ENCODE assay signal across 1 cellular context in genomic region chr17:50087246-50087911, GRCh38.
TF ChIP-seq lines count a peak whose summit lies in the region.

No MANE protein-coding gene starts in this region.

TF ChIP-seq in HepG2, 621 proteins besides CTCF, POLR2A, EP300 and RAD21 (continued from another document and continues in another):
- TF ChIP-seq, protein P1, sequence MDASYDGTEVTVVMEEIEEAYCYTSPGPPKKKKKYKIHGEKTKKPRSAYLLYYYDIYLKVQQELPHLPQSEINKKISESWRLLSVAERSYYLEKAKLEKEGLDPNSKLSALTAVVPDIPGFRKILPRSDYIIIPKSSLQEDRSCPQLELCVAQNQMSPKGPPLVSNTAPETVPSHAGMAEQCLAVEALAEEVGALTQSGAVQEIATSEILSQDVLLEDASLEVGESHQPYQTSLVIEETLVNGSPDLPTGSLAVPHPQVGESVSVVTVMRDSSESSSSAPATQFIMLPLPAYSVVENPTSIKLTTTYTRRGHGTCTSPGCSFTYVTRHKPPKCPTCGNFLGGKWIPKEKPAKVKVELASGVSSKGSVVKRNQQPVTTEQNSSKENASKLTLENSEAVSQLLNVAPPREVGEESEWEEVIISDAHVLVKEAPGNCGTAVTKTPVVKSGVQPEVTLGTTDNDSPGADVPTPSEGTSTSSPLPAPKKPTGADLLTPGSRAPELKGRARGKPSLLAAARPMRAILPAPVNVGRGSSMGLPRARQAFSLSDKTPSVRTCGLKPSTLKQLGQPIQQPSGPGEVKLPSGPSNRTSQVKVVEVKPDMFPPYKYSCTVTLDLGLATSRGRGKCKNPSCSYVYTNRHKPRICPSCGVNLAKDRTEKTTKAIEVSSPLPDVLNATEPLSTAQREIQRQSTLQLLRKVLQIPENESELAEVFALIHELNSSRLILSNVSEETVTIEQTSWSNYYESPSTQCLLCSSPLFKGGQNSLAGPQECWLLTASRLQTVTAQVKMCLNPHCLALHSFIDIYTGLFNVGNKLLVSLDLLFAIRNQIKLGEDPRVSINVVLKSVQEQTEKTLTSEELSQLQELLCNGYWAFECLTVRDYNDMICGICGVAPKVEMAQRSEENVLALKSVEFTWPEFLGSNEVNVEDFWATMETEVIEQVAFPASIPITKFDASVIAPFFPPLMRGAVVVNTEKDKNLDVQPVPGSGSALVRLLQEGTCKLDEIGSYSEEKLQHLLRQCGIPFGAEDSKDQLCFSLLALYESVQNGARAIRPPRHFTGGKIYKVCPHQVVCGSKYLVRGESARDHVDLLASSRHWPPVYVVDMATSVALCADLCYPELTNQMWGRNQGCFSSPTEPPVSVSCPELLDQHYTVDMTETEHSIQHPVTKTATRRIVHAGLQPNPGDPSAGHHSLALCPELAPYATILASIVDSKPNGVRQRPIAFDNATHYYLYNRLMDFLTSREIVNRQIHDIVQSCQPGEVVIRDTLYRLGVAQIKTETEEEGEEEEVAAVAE (CRISPR knock-in tag; IDR thresholded peaks at IDR 0.05; ENCODE audit: borderline replicate concordance), result peak; percentile 51; the same call in 1 of the 2 replicates
- TF ChIP-seq GATAD1 (CRISPR knock-in tag; IDR thresholded peaks at IDR 0.05), result 0 out of 2 replicates have a peak, but pooled peaks have one; percentile 38
- peak; percentile 32; the same call in 1 of the 2 replicates for TF ChIP-seq RFXAP (CRISPR knock-in tag; IDR thresholded peaks at IDR 0.05; ENCODE audit: borderline replicate concordance)
- TF ChIP-seq, protein P2, sequence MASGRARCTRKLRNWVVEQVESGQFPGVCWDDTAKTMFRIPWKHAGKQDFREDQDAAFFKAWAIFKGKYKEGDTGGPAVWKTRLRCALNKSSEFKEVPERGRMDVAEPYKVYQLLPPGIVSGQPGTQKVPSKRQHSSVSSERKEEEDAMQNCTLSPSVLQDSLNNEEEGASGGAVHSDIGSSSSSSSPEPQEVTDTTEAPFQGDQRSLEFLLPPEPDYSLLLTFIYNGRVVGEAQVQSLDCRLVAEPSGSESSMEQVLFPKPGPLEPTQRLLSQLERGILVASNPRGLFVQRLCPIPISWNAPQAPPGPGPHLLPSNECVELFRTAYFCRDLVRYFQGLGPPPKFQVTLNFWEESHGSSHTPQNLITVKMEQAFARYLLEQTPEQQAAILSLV (CRISPR knock-in tag; IDR thresholded peaks at IDR 0.05; ENCODE audit: borderline replicate concordance), result peak; percentile 65; the same call in 1 of the 2 replicates
- TF ChIP-seq KDM2A (CRISPR knock-in tag; IDR thresholded peaks at IDR 0.05; ENCODE audit: borderline replicate concordance, low read depth), result peak; percentile 58; the same call in 1 of the 2 replicates
- TF ChIP-seq ERF (CRISPR knock-in tag; IDR thresholded peaks at IDR 0.05), result peak; percentile 52; the same call in 1 of the 2 replicates
- peak; percentile 61 for TF ChIP-seq ZNF883 (CRISPR knock-in tag; IDR thresholded peaks at IDR 0.05; ENCODE audit: not compliant biosample characterization)
- 0 out of 2 replicates have a peak, but pooled peaks have one; percentile 49 for TF ChIP-seq CHD4 (IDR thresholded peaks at IDR 0.05; ENCODE audit: borderline replicate concordance, low read length)
- TF ChIP-seq ZNF563 (CRISPR knock-in tag; IDR thresholded peaks at IDR 0.05), result 0 out of 2 replicates have a peak, but pooled peaks have one; percentile 9
- TF ChIP-seq FOSL2 (CRISPR knock-in tag; IDR thresholded peaks at IDR 0.05), result peak; percentile 44; the same call in 1 of the 2 replicates
- TF ChIP-seq PITX1 (CRISPR knock-in tag; IDR thresholded peaks at IDR 0.05), result no peak
- peak; percentile 42; the same call in 1 of the 2 replicates for TF ChIP-seq NR0B2 (CRISPR knock-in tag; IDR thresholded peaks at IDR 0.05)
- TF ChIP-seq ZNF292 (CRISPR knock-in tag; IDR thresholded peaks at IDR 0.05; ENCODE audit: borderline replicate concordance, low read depth), result 0 out of 2 replicates have a peak, but pooled peaks have one; percentile 30
- TF ChIP-seq, protein P3, sequence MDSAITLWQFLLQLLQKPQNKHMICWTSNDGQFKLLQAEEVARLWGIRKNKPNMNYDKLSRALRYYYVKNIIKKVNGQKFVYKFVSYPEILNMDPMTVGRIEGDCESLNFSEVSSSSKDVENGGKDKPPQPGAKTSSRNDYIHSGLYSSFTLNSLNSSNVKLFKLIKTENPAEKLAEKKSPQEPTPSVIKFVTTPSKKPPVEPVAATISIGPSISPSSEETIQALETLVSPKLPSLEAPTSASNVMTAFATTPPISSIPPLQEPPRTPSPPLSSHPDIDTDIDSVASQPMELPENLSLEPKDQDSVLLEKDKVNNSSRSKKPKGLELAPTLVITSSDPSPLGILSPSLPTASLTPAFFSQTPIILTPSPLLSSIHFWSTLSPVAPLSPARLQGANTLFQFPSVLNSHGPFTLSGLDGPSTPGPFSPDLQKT (CRISPR knock-in tag; IDR thresholded peaks at IDR 0.05; ENCODE audit: borderline replicate concordance), result no peak
- peak; percentile 97 for TF ChIP-seq STAG1 (CRISPR knock-in tag; IDR thresholded peaks at IDR 0.05)
- TF ChIP-seq, protein P4, sequence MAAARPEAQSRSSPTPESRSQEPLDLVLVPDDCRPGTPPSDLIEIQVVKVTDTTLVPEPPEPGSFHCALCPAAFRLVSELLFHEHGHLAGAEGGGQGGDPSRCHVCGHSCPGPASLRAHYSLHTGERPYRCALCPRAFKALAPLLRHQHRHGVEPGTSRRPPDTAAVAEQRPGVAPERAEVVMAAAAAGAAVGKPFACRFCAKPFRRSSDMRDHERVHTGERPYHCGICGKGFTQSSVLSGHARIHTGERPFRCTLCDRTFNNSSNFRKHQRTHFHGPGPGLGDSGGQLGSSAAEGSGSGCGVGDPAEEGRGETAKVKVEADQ (CRISPR knock-in tag; IDR thresholded peaks at IDR 0.05; ENCODE audit: borderline replicate concordance), result 0 out of 2 replicates have a peak, but pooled peaks have one; percentile 25
- TF ChIP-seq HIVEP1 (CRISPR knock-in tag; IDR thresholded peaks at IDR 0.05), result 0 out of 2 replicates have a peak, but pooled peaks have one; percentile 29
- peak; percentile 49 for TF ChIP-seq ZNF501 (CRISPR knock-in tag; IDR thresholded peaks at IDR 0.05)
- TF ChIP-seq ZBTB7B (CRISPR knock-in tag; IDR thresholded peaks at IDR 0.05), result 0 out of 2 replicates have a peak, but pooled peaks have one; percentile 27
- TF ChIP-seq SMARCC2 (IDR thresholded peaks at IDR 0.05), result no peak
- peak; percentile 51; the same call in 1 of the 2 replicates for TF ChIP-seq ZNF263 (CRISPR knock-in tag; IDR thresholded peaks at IDR 0.05)
- peak; percentile 11; the same call in 1 of the 2 replicates for TF ChIP-seq BHLHE40 (IDR thresholded peaks at IDR 0.05; ENCODE audit: low read length)
- TF ChIP-seq YEATS2 (CRISPR knock-in tag; IDR thresholded peaks at IDR 0.05; ENCODE audit: borderline replicate concordance), result 0 out of 2 replicates have a peak, but pooled peaks have one; percentile 41
- 0 out of 2 replicates have a peak, but pooled peaks have one; percentile 56 for TF ChIP-seq ZNF235 (CRISPR knock-in tag; IDR thresholded peaks at IDR 0.05; ENCODE audit: borderline replicate concordance)
- TF ChIP-seq HDAC1 (CRISPR knock-in tag; IDR thresholded peaks at IDR 0.05), result no peak
- TF ChIP-seq MYC (CRISPR knock-in tag; IDR thresholded peaks at IDR 0.05; ENCODE audit: borderline replicate concordance), result 0 out of 2 replicates have a peak, but pooled peaks have one; percentile 23
- TF ChIP-seq ZBTB38 (CRISPR knock-in tag; IDR thresholded peaks at IDR 0.05), result peak; percentile 38; the same call in 1 of the 2 replicates
- TF ChIP-seq TBX2 (CRISPR knock-in tag; IDR thresholded peaks at IDR 0.05; ENCODE audit: borderline replicate concordance), result peak; percentile 27; the same call in 1 of the 2 replicates
- TF ChIP-seq, protein P5, sequence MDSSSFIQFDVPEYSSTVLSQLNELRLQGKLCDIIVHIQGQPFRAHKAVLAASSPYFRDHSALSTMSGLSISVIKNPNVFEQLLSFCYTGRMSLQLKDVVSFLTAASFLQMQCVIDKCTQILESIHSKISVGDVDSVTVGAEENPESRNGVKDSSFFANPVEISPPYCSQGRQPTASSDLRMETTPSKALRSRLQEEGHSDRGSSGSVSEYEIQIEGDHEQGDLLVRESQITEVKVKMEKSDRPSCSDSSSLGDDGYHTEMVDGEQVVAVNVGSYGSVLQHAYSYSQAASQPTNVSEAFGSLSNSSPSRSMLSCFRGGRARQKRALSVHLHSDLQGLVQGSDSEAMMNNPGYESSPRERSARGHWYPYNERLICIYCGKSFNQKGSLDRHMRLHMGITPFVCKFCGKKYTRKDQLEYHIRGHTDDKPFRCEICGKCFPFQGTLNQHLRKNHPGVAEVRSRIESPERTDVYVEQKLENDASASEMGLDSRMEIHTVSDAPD (CRISPR knock-in tag; IDR thresholded peaks at IDR 0.05), result no peak
- TF ChIP-seq TEAD3 (CRISPR knock-in tag; optimal IDR thresholded peaks at IDR 0.05; ENCODE audit: borderline replicate concordance), result peak; percentile 19
- no peak for TF ChIP-seq NAIF1 (CRISPR knock-in tag; IDR thresholded peaks at IDR 0.05; ENCODE audit: borderline replicate concordance)
- peak; percentile 93 for TF ChIP-seq ZNF768 (CRISPR knock-in tag; IDR thresholded peaks at IDR 0.05)
- 0 out of 2 replicates have a peak, but pooled peaks have one; percentile 61 for TF ChIP-seq PCBP1 (IDR thresholded peaks at IDR 0.05; ENCODE audit: borderline replicate concordance, low read depth, low read length)
- TF ChIP-seq CBX5 (CRISPR knock-in tag; IDR thresholded peaks at IDR 0.05; ENCODE audit: borderline replicate concordance), result 0 out of 2 replicates have a peak, but pooled peaks have one; percentile 43
- TF ChIP-seq HOXA5 (CRISPR knock-in tag; IDR thresholded peaks at IDR 0.05), result 0 out of 2 replicates have a peak, but pooled peaks have one; percentile 30
- TF ChIP-seq, protein P6, sequence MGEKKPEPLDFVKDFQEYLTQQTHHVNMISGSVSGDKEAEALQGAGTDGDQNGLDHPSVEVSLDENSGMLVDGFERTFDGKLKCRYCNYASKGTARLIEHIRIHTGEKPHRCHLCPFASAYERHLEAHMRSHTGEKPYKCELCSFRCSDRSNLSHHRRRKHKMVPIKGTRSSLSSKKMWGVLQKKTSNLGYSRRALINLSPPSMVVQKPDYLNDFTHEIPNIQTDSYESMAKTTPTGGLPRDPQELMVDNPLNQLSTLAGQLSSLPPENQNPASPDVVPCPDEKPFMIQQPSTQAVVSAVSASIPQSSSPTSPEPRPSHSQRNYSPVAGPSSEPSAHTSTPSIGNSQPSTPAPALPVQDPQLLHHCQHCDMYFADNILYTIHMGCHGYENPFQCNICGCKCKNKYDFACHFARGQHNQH (CRISPR knock-in tag; IDR thresholded peaks at IDR 0.05), result peak; percentile 55; the same call in 1 of the 2 replicates
- TF ChIP-seq ZNF121 (CRISPR knock-in tag; IDR thresholded peaks at IDR 0.05), result peak; percentile 98
- TF ChIP-seq MIER2 (CRISPR knock-in tag; IDR thresholded peaks at IDR 0.05), result 0 out of 2 replicates have a peak, but pooled peaks have one; percentile 48
- no peak for TF ChIP-seq SP1 (IDR thresholded peaks at IDR 0.05)
- TF ChIP-seq SP1 (CRISPR knock-in tag; IDR thresholded peaks at IDR 0.05), result 0 out of 2 replicates have a peak, but pooled peaks have one; percentile 20
- peak; percentile 59; the same call in 1 of the 2 replicates for TF ChIP-seq ZNF333 (CRISPR knock-in tag; IDR thresholded peaks at IDR 0.05; ENCODE audit: borderline replicate concordance)
- TF ChIP-seq GTF2F1 (IDR thresholded peaks at IDR 0.05; ENCODE audit: low read length), result no peak
- no peak for TF ChIP-seq ZFP37 (CRISPR knock-in tag; IDR thresholded peaks at IDR 0.05; ENCODE audit: borderline replicate concordance)
- TF ChIP-seq SPEN (CRISPR knock-in tag; IDR thresholded peaks at IDR 0.05; ENCODE audit: low read depth), result 0 out of 2 replicates have a peak, but pooled peaks have one; percentile 19
- TF ChIP-seq ZFP41 (CRISPR knock-in tag; IDR thresholded peaks at IDR 0.05; ENCODE audit: borderline replicate concordance), result 0 out of 2 replicates have a peak, but pooled peaks have one; percentile 48
- TF ChIP-seq SMC3 (IDR thresholded peaks at IDR 0.05; ENCODE audit: low read length), result peak; percentile 55
- no peak; the same call in 1 of the 2 replicates for TF ChIP-seq ZNF788 (CRISPR knock-in tag; IDR thresholded peaks at IDR 0.05; ENCODE audit: borderline replicate concordance)
- TF ChIP-seq MXD1 (CRISPR knock-in tag; IDR thresholded peaks at IDR 0.05), result 0 out of 2 replicates have a peak, but pooled peaks have one; percentile 31
- TF ChIP-seq ZFX (CRISPR knock-in tag; IDR thresholded peaks at IDR 0.05; ENCODE audit: low read depth), result peak; percentile 26; the same call in 1 of the 2 replicates
- peak; percentile 65 for TF ChIP-seq EED (CRISPR knock-in tag; IDR thresholded peaks at IDR 0.05)
- no peak for TF ChIP-seq ZKSCAN5 (CRISPR knock-in tag; IDR thresholded peaks at IDR 0.05)
- TF ChIP-seq, protein P7, sequence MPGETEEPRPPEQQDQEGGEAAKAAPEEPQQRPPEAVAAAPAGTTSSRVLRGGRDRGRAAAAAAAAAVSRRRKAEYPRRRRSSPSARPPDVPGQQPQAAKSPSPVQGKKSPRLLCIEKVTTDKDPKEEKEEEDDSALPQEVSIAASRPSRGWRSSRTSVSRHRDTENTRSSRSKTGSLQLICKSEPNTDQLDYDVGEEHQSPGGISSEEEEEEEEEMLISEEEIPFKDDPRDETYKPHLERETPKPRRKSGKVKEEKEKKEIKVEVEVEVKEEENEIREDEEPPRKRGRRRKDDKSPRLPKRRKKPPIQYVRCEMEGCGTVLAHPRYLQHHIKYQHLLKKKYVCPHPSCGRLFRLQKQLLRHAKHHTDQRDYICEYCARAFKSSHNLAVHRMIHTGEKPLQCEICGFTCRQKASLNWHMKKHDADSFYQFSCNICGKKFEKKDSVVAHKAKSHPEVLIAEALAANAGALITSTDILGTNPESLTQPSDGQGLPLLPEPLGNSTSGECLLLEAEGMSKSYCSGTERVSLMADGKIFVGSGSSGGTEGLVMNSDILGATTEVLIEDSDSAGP (CRISPR knock-in tag; IDR thresholded peaks at IDR 0.05; ENCODE audit: borderline replicate concordance), result peak; percentile 55; the same call in 1 of the 2 replicates
- TF ChIP-seq KDM5B (CRISPR knock-in tag; IDR thresholded peaks at IDR 0.05; ENCODE audit: borderline replicate concordance), result peak; percentile 67; the same call in 1 of the 2 replicates
- TF ChIP-seq SRY (CRISPR knock-in tag; IDR thresholded peaks at IDR 0.05), result peak; percentile 53; the same call in 1 of the 2 replicates
- no peak for TF ChIP-seq ZNF83 (CRISPR knock-in tag; IDR thresholded peaks at IDR 0.05; ENCODE audit: borderline replicate concordance)
- 0 out of 2 replicates have a peak, but pooled peaks have one; percentile 35 for TF ChIP-seq NFKB2 (CRISPR knock-in tag; IDR thresholded peaks at IDR 0.05; ENCODE audit: borderline replicate concordance)
- TF ChIP-seq RARA (CRISPR knock-in tag; IDR thresholded peaks at IDR 0.05), result peak; percentile 21; the same call in 1 of the 2 replicates
